8 cellular contexts compared by ENCODE assay signal in the genomic region with DNA sequence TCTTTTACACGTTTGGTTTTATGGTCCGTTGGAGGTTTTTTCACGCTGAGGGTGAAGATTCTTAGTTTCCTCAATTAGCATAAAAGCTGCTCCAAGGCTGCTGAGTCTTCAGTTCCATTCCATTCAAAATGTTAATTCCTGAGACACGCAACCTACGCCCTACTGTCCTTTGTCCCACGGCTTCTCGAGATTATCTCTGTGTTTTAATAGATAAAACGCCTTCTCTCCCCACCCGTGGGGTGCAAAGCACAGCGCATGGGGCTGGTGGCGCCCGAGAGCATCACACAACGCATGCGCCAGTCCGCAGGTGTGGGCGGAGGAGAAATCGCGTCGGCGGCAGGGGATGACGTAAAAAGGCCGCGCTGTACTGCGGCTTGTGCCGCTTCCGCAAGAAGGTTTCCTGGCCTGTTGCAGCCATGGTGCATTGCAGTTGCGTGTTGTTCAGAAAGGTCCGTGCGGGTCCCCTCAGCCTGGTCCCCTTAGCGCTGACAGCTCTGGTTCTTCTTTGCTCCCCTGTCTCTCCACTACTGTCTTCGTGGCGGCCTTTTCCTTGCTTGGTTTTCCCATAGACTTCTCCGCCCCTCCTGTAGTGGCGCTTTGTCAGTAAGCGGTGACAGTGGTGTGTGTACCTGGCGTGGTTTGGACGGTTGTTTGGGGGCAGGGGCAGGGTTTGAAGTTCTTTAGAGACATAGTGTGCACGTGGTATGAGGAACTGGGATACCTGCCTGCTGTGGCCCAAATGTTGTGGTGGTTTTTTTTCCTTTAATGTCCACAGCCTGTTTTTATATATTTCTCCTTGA. TPM values are rescaled to one million over a fixed set of nuclear protein-coding genes. Genes with fewer than 3 reads are reported as not detected.
A peak's percentile ranks its signal among the peaks of the same experiment; 100 is the strongest.
DNase-seq lines count a peak whose midpoint lies in the region; ATAC-seq, FAIRE-seq and TF ChIP-seq lines count a peak whose summit lies in the region.

A gene with protein sequence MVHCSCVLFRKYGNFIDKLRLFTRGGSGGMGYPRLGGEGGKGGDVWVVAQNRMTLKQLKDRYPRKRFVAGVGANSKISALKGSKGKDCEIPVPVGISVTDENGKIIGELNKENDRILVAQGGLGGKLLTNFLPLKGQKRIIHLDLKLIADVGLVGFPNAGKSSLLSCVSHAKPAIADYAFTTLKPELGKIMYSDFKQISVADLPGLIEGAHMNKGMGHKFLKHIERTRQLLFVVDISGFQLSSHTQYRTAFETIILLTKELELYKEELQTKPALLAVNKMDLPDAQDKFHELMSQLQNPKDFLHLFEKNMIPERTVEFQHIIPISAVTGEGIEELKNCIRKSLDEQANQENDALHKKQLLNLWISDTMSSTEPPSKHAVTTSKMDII (plus strand): TSS at position 391 of the 800 bp plus-strand sequence. CDS start 26 bp downstream, at position 417.

- peak within 1 kb of the TSS; percentile 88 for H3K9ac ChIP-seq in BLaER1
- peak within 1 kb of the TSS; percentile 94 to 96 for H3K9ac ChIP-seq in colonic mucosa (ENCODE audit: low read depth in 2 of 2, low read length in 2 of 2)

- TF ChIP-seq CTCF in colonic mucosa (IDR thresholded peaks at IDR 0.05) = peak; percentile 61

- H3K9me3 ChIP-seq in BLaER1 (no peaks in the 10 kb centered on the region; the same call in 1 of the 2 replicates), colonic mucosa (no peaks in the 10 kb centered on the region)

- H3K27ac ChIP-seq in BLaER1 (peak within 1 kb of the TSS; percentile 87), colonic mucosa (peak within 1 kb of the TSS; percentile 82), layer of hippocampus (ENCODE audit: low read depth, low read length) (peak within 1 kb of the TSS; percentile 66)

- H4K20me1 ChIP-seq in BLaER1 = peaks cover under 1% of the 10 kb centered on the region; the same call in 1 of the 2 replicates

- FAIRE-seq in GM19239 (lab: Jason Lieb, UNC) = peak; percentile 98

- H3K4me1 ChIP-seq in BLaER1 (peaks cover 15% of the 10 kb centered on the region), colonic mucosa (no peaks in the 10 kb centered on the region)

- intact Hi-C loops in colonic mucosa (cut with DNase I) = loop anchor here (5.0 kb wide), 1 partner anchor 56 kb away; the partner anchor contains the start of gene CLDN12

- peaks cover 14% of the 10 kb centered on the region; the same call in 1 of the 2 replicates for H3K36me3 ChIP-seq in BLaER1
- no peaks in the 10 kb centered on the region for H3K36me3 ChIP-seq in colonic mucosa

- H3K4me3 ChIP-seq in BLaER1 (peak within 1 kb of the TSS; percentile 79), colonic mucosa (peak within 1 kb of the TSS; percentile 81)

- H3K27me3 ChIP-seq in BLaER1 = no peaks in the 10 kb centered on the region
- no peaks in the 10 kb centered on the region for H3K27me3 ChIP-seq in colonic mucosa
- no peaks in the 10 kb centered on the region for H3K27me3 ChIP-seq in layer of hippocampus (ENCODE audit: control insufficient read depth, insufficient read depth, low read length)

- peak within 1 kb of the TSS; percentile 74 for H3K4me2 ChIP-seq in BLaER1

- peak; percentile 76 for DNase-seq in GM19239 (ENCODE audit: insufficient read length, low spot score)
- peak; percentile 83 to 93 for DNase-seq in NCI-H524 (lab: John Stamatoyannopoulos, UW)
- DNase-seq in activated CD4-positive, alpha-beta T cell treated with anti-CD3 and anti-CD28 coated beads for 4 hours = peak; percentile 95 to 96
- peak; percentile 96 for DNase-seq in colonic mucosa
- DNase-seq in stimulated activated CD4-positive, alpha-beta T cell treated with anti-CD3 and anti-CD28 coated beads, Interleukin-1b, Interleukin-23, amount 100 ng/mL, for 4 hours (ENCODE audit: low read depth in 2 of 2) = peak; percentile 95 to 97

- ATAC-seq in HG03457 (IDR thresholded peaks at IDR 0.05; ENCODE audit: unreplicated experiment) = peak; percentile 94

RNA-seq across cellular contexts. Expression of the gene that starts here (rescaled TPM):
- total RNA-seq in colonic mucosa = 10 to 100 TPM; 20.1 to 28.6 TPM

Comparison
In these comparisons a context has a peak if more than half of its experiments do, and no peak if none do; other contexts are left out.
1. Peak in every context shown above with its lines: DNase-seq, ATAC-seq, H3K4me3 ChIP-seq and H3K27ac ChIP-seq.